In genomic region chr1:160204526-160205241, GRCh38 we compare ENCODE assay signal across 9 cellular contexts. TPM values are rescaled to one million over a fixed set of nuclear protein-coding genes. Genes with fewer than 3 reads are reported as not detected.
DNase-seq lines count a peak whose midpoint lies in the region; ATAC-seq and TF ChIP-seq lines count a peak whose summit lies in the region.
"Had no signal": no experiment of that assay in that cellular context is flagged by ENCODE, and none has a peak within 500 bp of the region (broad histone marks: within the 10 kb centered on the region; RNA-seq: fewer than 3 reads in every experiment).

No MANE protein-coding gene starts in this region.

- H3K9me3 Mint-ChIP-seq in CD4-positive, CD25-positive, alpha-beta regulatory T cell = no peaks in the 10 kb centered on the region
- H3K9me3 Mint-ChIP-seq in stimulated activated naive CD8-positive, alpha-beta T cell treated with anti-CD3 and anti-CD28 coated beads, Interleukin-15, amount 100 ng/mL, for 72 hours = no peaks in the 10 kb centered on the region

- no peak overlapping the region for H3K4me3 ChIP-seq in CD4-positive, CD25-positive, alpha-beta regulatory T cell (ENCODE audit: low read depth, low read length)
- peak overlapping the region; percentile 49 for H3K4me3 ChIP-seq in WI38 (ENCODE audit: low read depth, low read length)
- H3K4me3 ChIP-seq in iPS-15b (ENCODE audit: low read depth, low read length) = peak overlapping the region; percentile 16

- no peaks in the 10 kb centered on the region for H3K36me3 ChIP-seq in CD4-positive, CD25-positive, alpha-beta regulatory T cell (ENCODE audit: control insufficient read depth, insufficient read depth, low read length)
- H3K36me3 ChIP-seq in iPS-15b (ENCODE audit: control insufficient read depth, insufficient read depth, low read length) = no peaks in the 10 kb centered on the region

- H3K36me3 Mint-ChIP-seq in CD4-positive, CD25-positive, alpha-beta regulatory T cell = no peaks in the 10 kb centered on the region

- peak; percentile 7 to 15 for ATAC-seq in CD4-positive, CD25-positive, alpha-beta regulatory T cell (ENCODE audit: low read depth in 2 of 2)
- ATAC-seq in HG03280 (IDR thresholded peaks at IDR 0.05; ENCODE audit: unreplicated experiment) = peak; percentile 42
- peak; percentile 53 for ATAC-seq in stimulated activated naive CD8-positive, alpha-beta T cell treated with anti-CD3 and anti-CD28 coated beads, Interleukin-15, amount 100 ng/mL, for 72 hours

- H3K4me3 Mint-ChIP-seq in CD4-positive, CD25-positive, alpha-beta regulatory T cell = peak overlapping the region; percentile 87 to 95 (median 91)
- H3K4me3 Mint-ChIP-seq in stimulated activated naive CD8-positive, alpha-beta T cell treated with anti-CD3 and anti-CD28 coated beads, Interleukin-15, amount 100 ng/mL, for 72 hours = peak overlapping the region; percentile 90

- TF ChIP-seq CTCF in WI38 (IDR thresholded peaks at IDR 0.05; ENCODE audit: low read depth, low read length) = no peak

- H3K9ac ChIP-seq in iPS-15b (ENCODE audit: low read depth, low read length) = no peak overlapping the region

- H3K27me3 ChIP-seq in CD4-positive, CD25-positive, alpha-beta regulatory T cell (ENCODE audit: control insufficient read depth, insufficient read depth, low read length) = no peaks in the 10 kb centered on the region
- no peaks in the 10 kb centered on the region for H3K27me3 ChIP-seq in iPS-15b (ENCODE audit: control insufficient read depth, insufficient read depth, low read length)

- peak overlapping the region; percentile 72 to 95 (median 91) for H3K27ac Mint-ChIP-seq in CD4-positive, CD25-positive, alpha-beta regulatory T cell
- peak overlapping the region; percentile 51 to 85 for H3K27ac Mint-ChIP-seq in stimulated activated naive CD8-positive, alpha-beta T cell treated with anti-CD3 and anti-CD28 coated beads, Interleukin-15, amount 100 ng/mL, for 72 hours

- peaks cover 0 to 46% (median 33%) of the 10 kb centered on the region in 4 donors for H3K4me1 Mint-ChIP-seq in CD4-positive, CD25-positive, alpha-beta regulatory T cell
- peaks cover 48% of the 10 kb centered on the region for H3K4me1 Mint-ChIP-seq in stimulated activated naive CD8-positive, alpha-beta T cell treated with anti-CD3 and anti-CD28 coated beads, Interleukin-15, amount 100 ng/mL, for 72 hours

- H3K4me1 ChIP-seq in CD4-positive, CD25-positive, alpha-beta regulatory T cell (ENCODE audit: control insufficient read depth, insufficient read depth, low read length, poor library complexity, severe bottlenecking) = peaks cover 14% of the 10 kb centered on the region
- H3K4me1 ChIP-seq in iPS-15b (ENCODE audit: control insufficient read depth, insufficient read depth, low read length) = peaks cover 27% of the 10 kb centered on the region

- H3K27me3 Mint-ChIP-seq in CD4-positive, CD25-positive, alpha-beta regulatory T cell = no peaks in the 10 kb centered on the region
- H3K27me3 Mint-ChIP-seq in stimulated activated naive CD8-positive, alpha-beta T cell treated with anti-CD3 and anti-CD28 coated beads, Interleukin-15, amount 100 ng/mL, for 72 hours = no peaks in the 10 kb centered on the region

- peak overlapping the region; percentile 73 for H3K27ac ChIP-seq in CD4-positive, CD25-positive, alpha-beta regulatory T cell (ENCODE audit: insufficient read depth, low read length, poor library complexity, severe bottlenecking)

- no peak for DNase-seq in CD4-positive, CD25-positive, alpha-beta regulatory T cell
- DNase-seq in GM19238 (ENCODE audit: insufficient read length, low spot score) = peak; percentile 65
- DNase-seq in stimulated activated naive CD8-positive, alpha-beta T cell treated with anti-CD3 and anti-CD28 coated beads, Interleukin-15, amount 100 ng/mL, for 72 hours = peak in 1 of 2 donors; percentile 39
- DNase-seq in middle frontal gyrus (ENCODE audit: extremely low spot score, low spot score) = no peak
- no peak for DNase-seq in NCI-H748 (lab: John Stamatoyannopoulos, UW; ENCODE audit: unreplicated experiment)

- H3K9me3 ChIP-seq in CD4-positive, CD25-positive, alpha-beta regulatory T cell (ENCODE audit: control insufficient read depth in 2 of 2, low read length in 2 of 2) = no peaks in the 10 kb centered on the region
- no peaks in the 10 kb centered on the region for H3K9me3 ChIP-seq in iPS-15b (ENCODE audit: control insufficient read depth, insufficient read depth, low read length)

RNA-seq across cellular contexts. Expression of gene PEA15, which starts 0.5 kb away (rescaled TPM):
- total RNA-seq in CD4-positive, CD25-positive, alpha-beta regulatory T cell = 21.5 TPM
- 10 to 100 TPM in 1 of 4 donors, 1 to 10 TPM in 3; 7.5 to 10.2 (median 8.3) TPM for polyA plus RNA-seq in CD4-positive, CD25-positive, alpha-beta regulatory T cell

RNA-seq across cellular contexts. Expression of gene CASQ1, which starts 14.3 kb away (rescaled TPM):
- not detected for total RNA-seq in CD4-positive, CD25-positive, alpha-beta regulatory T cell
- polyA plus RNA-seq in CD4-positive, CD25-positive, alpha-beta regulatory T cell = not detected

RNA-seq across cellular contexts. Expression of gene ATP1A4, which starts 53.3 kb away (rescaled TPM):
- not detected for total RNA-seq in CD4-positive, CD25-positive, alpha-beta regulatory T cell
- polyA plus RNA-seq in CD4-positive, CD25-positive, alpha-beta regulatory T cell = not detected
- total RNA-seq: T-helper 2 cell treated with Interferon-gamma antibody and Interleukin-4, amounts not matched to agents 100 ng/mL and 5 ng/mL, for 36 hours had no signal

RNA-seq across cellular contexts. Expression of gene DCAF8, which starts 57.7 kb away (rescaled TPM):
- total RNA-seq in CD4-positive, CD25-positive, alpha-beta regulatory T cell = 182 TPM
- polyA plus RNA-seq in CD4-positive, CD25-positive, alpha-beta regulatory T cell = 10 to 100 TPM; 50.3 to 74.1 (median 54.9) TPM
